In the genomic region with DNA sequence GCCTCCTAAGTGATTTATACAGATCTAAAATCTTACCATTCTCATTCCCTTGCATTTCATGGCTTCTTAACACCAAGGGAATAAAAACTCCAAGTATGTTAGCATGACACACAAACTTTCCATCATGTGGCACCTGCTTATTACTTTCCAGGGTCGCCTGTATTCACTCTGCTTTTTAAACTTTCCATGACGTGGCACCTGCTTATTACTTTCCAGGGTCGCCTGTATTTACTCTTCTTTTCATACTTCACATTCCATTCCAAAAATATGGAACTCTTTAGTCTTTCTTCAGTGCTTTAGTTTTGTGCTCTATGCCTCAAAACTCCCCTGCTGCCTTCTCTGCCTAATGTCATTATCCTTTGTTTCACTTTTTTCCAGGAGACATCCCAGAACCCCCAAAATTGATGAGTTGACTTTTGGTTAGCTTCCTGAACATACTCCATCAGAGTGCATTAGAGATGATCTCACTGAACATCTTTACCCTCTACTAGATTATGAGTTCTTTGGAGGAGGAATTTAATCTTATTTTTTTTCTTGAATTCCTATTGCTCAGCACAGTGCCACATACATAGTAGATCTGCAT, we compare ENCODE assay signal across 26 cellular contexts. TPM values are rescaled to one million over a fixed set of nuclear protein-coding genes. Genes with fewer than 3 reads are reported as not detected.
A peak's percentile ranks its signal among the peaks of the same experiment; 100 is the strongest.
DNase-seq lines count a peak whose midpoint lies in the region; ATAC-seq and TF ChIP-seq lines count a peak whose summit lies in the region.
"Had no signal": no experiment of that assay in that cellular context is flagged by ENCODE, and none has a peak within 500 bp of the region (broad histone marks: within the 10 kb centered on the region; RNA-seq: fewer than 3 reads in every experiment).

No MANE protein-coding gene starts in this region.

- H4K20me1 ChIP-seq in hepatocyte (ENCODE audit: insufficient read depth, poor library complexity, severe bottlenecking) (no peaks in the 10 kb centered on the region), PC-3 (ENCODE audit: low read length) (no peaks in the 10 kb centered on the region)

- H3K79me2 ChIP-seq in hepatocyte (peaks cover 25% of the 10 kb centered on the region), PC-3 (ENCODE audit: low read length) (no peaks in the 10 kb centered on the region)

- peak; percentile 8 for DNase-seq in HCEC 1CT
- DNase-seq in body of pancreas = peak in 1 of 4 donors; percentile 6
- DNase-seq in hepatocyte (ENCODE audit: low spot score) = peak; percentile 24
- no peak for DNase-seq in sigmoid colon
- no peak for DNase-seq in PC-3
- no peak for DNase-seq in activated effector memory CD4-positive, alpha-beta T cell treated with Interleukin-2 at 50 U/mL for 16 hours
- no peak for DNase-seq in T-helper 1 cell
- no peak for DNase-seq in heart right ventricle
- DNase-seq: activated CD4-positive, alpha-beta T cell treated with anti-CD3 and anti-CD28 coated beads for 1 hour; activated CD8-positive, alpha-beta T cell treated with anti-CD3 and anti-CD28 coated beads, Interleukin-2, amount 10 ng/mL, durations not matched to agents 7 days and 5 days; activated naive CD8-positive, alpha-beta T cell treated with anti-CD3 and anti-CD28 coated beads for 36 hours; C1 segment of cervical spinal cord; COR-L47; effector memory CD4-positive, alpha-beta T cell; foreskin melanocyte; GF-D8; hypothalamus; immature natural killer cell; left ventricle myocardium inferior; NCI-H1417 treated with DMSO at 0.1 percent for 48 hours; NCI-H2081 treated with DMSO at 0.1 percent for 48 hours; NCI-H345; RPMI8226; stimulated activated CD4-positive, alpha-beta T cell treated with anti-CD3 and anti-CD28 coated beads, Interleukin-2, amount 100 ng/mL, for 48 hours; T-helper 2 cell had no signal

- no TSS peak for BruUV-seq in PC-3 (replicated peaks; lab: Mats Ljungman, UMichigan)

- H3K4me3 ChIP-seq in body of pancreas (no peak overlapping the region), hepatocyte (no peak overlapping the region), sigmoid colon (no peak overlapping the region), PC-3 (ENCODE audit: low read length) (no peak overlapping the region), heart right ventricle (no peak overlapping the region)
- H3K4me3 ChIP-seq: left ventricle myocardium inferior had no signal

- TF ChIP-seq CTCF in body of pancreas (IDR thresholded peaks at IDR 0.05) (no peak), hepatocyte (IDR thresholded peaks at IDR 0.05; ENCODE audit: poor library complexity) (no peak), sigmoid colon (IDR thresholded peaks at IDR 0.05) (no peak), PC-3 (conservative IDR thresholded peaks at IDR 0.05; ENCODE audit: low read depth, low read length) (no peak), heart right ventricle (IDR thresholded peaks at IDR 0.05) (no peak)

- intact Hi-C loops in body of pancreas (cut with DNase I) = no loop called here
- intact Hi-C loops in sigmoid colon (cut with DNase I) = no loop called here
- intact Hi-C loops in PC-3 (cut with micrococcal nuclease) = loop anchor here (5.0 to 10.0 kb wide), 4 partner anchors 63 to 316 kb away; a partner anchor contains a TSS
- intact Hi-C loops in heart right ventricle (cut with DNase I) = loop anchor here in 8 of 10 donors (5.0 to 10.0 kb wide), 2 partner anchors 103 to 296 kb away; a partner anchor contains a TSS

- H3K9ac ChIP-seq in PC-3 (ENCODE audit: low read length) = no peak overlapping the region

- peak in 1 of 4 donors; percentile 3 for TF ChIP-seq EP300 in sigmoid colon (IDR thresholded peaks at IDR 0.05)

- POLR2A ChIA-PET in PC-3 (lab: Charles Lee; ENCODE audit: unreplicated experiment) = no interaction called here

- no peak overlapping the region for H3K4me2 ChIP-seq in hepatocyte
- H3K4me2 ChIP-seq in PC-3 (ENCODE audit: low read length) = no peak overlapping the region

- H3K36me3 ChIP-seq in body of pancreas (replicated peaks in 1 of 2; ENCODE audit: insufficient read depth in 1 of 2, low read depth in 2 of 2) (peaks cover 0 to 9% of the 10 kb centered on the region in 2 donors), hepatocyte (replicated peaks; ENCODE audit: insufficient read depth, low read depth) (peaks cover 4% of the 10 kb centered on the region), sigmoid colon (peaks cover 0 to 41% (median 5%) of the 10 kb centered on the region in 4 donors), PC-3 (ENCODE audit: low read depth, low read length) (peaks cover 7% of the 10 kb centered on the region; the same call in 1 of the 2 replicates), heart right ventricle (peaks cover 0 to 97% (median 11%) of the 10 kb centered on the region in 9 donors)

- CTCF ChIA-PET in PC-3 (lab: Charles Lee) = no interaction called here

- no peak for TF ChIP-seq POLR2A in body of pancreas (IDR thresholded peaks at IDR 0.05)
- no peak for TF ChIP-seq POLR2A in sigmoid colon (IDR thresholded peaks at IDR 0.05)

- H3K27me3 ChIP-seq in body of pancreas (no peaks in the 10 kb centered on the region), hepatocyte (no peaks in the 10 kb centered on the region), sigmoid colon (no peaks in the 10 kb centered on the region), PC-3 (ENCODE audit: low read length) (no peaks in the 10 kb centered on the region), heart right ventricle (no peaks in the 10 kb centered on the region)

- H3K9me2 ChIP-seq in hepatocyte (replicated peaks; ENCODE audit: insufficient read depth) = no peaks in the 10 kb centered on the region
- no peaks in the 10 kb centered on the region for H3K9me2 ChIP-seq in PC-3 (replicated peaks; ENCODE audit: low read length)

- WGBS in body of pancreas, 2 donors = 20 to 31% methylated on average over 3 of the region's 3 CpGs
- 53% methylated on average over 3 of the region's 3 CpGs for WGBS in hepatocyte (ENCODE audit: low lambda C conversion rate, missing lambda C conversion rate)
- WGBS in sigmoid colon, 2 donors = 68 to 75% methylated on average over 3 of the region's 3 CpGs
- WGBS in heart right ventricle, 2 donors = 38 to 46% methylated on average over 3 of the region's 3 CpGs

- H3K27ac ChIP-seq in body of pancreas (peak overlapping the region in 2 of 4 donors; percentile 28 to 55), hepatocyte (peak overlapping the region; percentile 77), sigmoid colon (peak overlapping the region in 3 of 4 donors; percentile 62 to 81 (median 65)), PC-3 (ENCODE audit: low read length) (no peak overlapping the region), heart right ventricle (no peak overlapping the region)
- H3K27ac ChIP-seq: left ventricle myocardium inferior had no signal

- no peaks in the 10 kb centered on the region for H3K9me3 ChIP-seq in body of pancreas
- H3K9me3 ChIP-seq in hepatocyte (ENCODE audit: low read depth) = no peaks in the 10 kb centered on the region
- no peaks in the 10 kb centered on the region for H3K9me3 ChIP-seq in sigmoid colon
- H3K9me3 ChIP-seq in PC-3 (ENCODE audit: low read length) = no peaks in the 10 kb centered on the region
- no peaks in the 10 kb centered on the region for H3K9me3 ChIP-seq in heart right ventricle
- H3K9me3 ChIP-seq: left ventricle myocardium inferior had no signal

- H2AFZ ChIP-seq in hepatocyte = no peak overlapping the region
- H2AFZ ChIP-seq in PC-3 (ENCODE audit: low read length) = no peak overlapping the region

- H3K4me1 ChIP-seq in body of pancreas = peaks cover 18% of the 10 kb centered on the region
- peaks cover 9% of the 10 kb centered on the region for H3K4me1 ChIP-seq in hepatocyte (ENCODE audit: insufficient read depth)
- H3K4me1 ChIP-seq in sigmoid colon = peaks cover 0 to 51% (median 40%) of the 10 kb centered on the region in 4 donors
- no peaks in the 10 kb centered on the region for H3K4me1 ChIP-seq in PC-3 (ENCODE audit: insufficient read depth, low read length)
- peaks cover 0 to 18% (median 0%) of the 10 kb centered on the region in 9 donors for H3K4me1 ChIP-seq in heart right ventricle

- H3F3A ChIP-seq in PC-3 (ENCODE audit: low read length, unreplicated experiment) = no peaks in the 10 kb centered on the region

- ATAC-seq in body of pancreas (peak; percentile 52), PC-3 (no peak), heart right ventricle (no peak)
- ATAC-seq: activated CD8-positive, alpha-beta T cell treated with anti-CD3 and anti-CD28 coated beads, Interleukin-2, amount 10 ng/mL, durations not matched to agents 7 days and 5 days; natural killer cell treated with Interleukin-12 subunit alpha and Interleukin-12 subunit beta and Interleukin-15 and Interleukin-18, amount 100 ng/mL, for 72 hours had no signal

RNA-seq across cellular contexts. Expression of a gene that starts 47.0 kb away (rescaled TPM):
- 10 to 100 TPM in 1 of 2 donors, 1 to 10 TPM in 1; 3.3 to 12.7 TPM for total RNA-seq in body of pancreas
- 44.8 and 49.6 TPM in 2 replicates for total RNA-seq in hepatocyte
- 72.7 and 79.8 TPM in 2 replicates for polyA plus RNA-seq in hepatocyte
- 10 to 100 TPM in 1 of 4 donors, 1 to 10 TPM in 3; 3.9 to 10.9 (median 5.4) TPM for total RNA-seq in sigmoid colon
- 100 to 1,000 TPM; 154 to 309 (median 214) TPM for polyA plus RNA-seq in sigmoid colon
- 4.5 and 4.8 TPM in 2 replicates for total RNA-seq in PC-3 (2014; rRNA removed)
- total RNA-seq in heart right ventricle = 1 to 10 TPM in 3 of 10 donors, under 1 TPM in 7; 0.28 to 1.8 (median 0.81) TPM
- polyA plus RNA-seq in heart right ventricle = 1 to 10 TPM; 1.9 to 5.9 TPM

Comparison
In these comparisons a context has a peak if more than half of its experiments do, and no peak if none do; other contexts are left out.
1. DNase-seq: peak in HCEC 1CT (single experiment) and hepatocyte (single experiment); none in sigmoid colon (single experiment), PC-3 (single experiment), activated effector memory CD4-positive, alpha-beta T cell treated with Interleukin-2 at 50 U/mL for 16 hours (single experiment), T-helper 1 cell (0 of 5) and heart right ventricle (0 of 2).
2. H3K27ac ChIP-seq: peak in hepatocyte (single experiment) and sigmoid colon (3 of 4); none in PC-3 (single experiment) and heart right ventricle (0 of 10).
3. intact Hi-C loops: an anchor here in PC-3 (5.0 to 10.0 kb wide) and heart right ventricle (5.0 to 10.0 kb wide); none called in body of pancreas and sigmoid colon.